ENCODE assay signal across 1 cellular context in the genomic region with DNA sequence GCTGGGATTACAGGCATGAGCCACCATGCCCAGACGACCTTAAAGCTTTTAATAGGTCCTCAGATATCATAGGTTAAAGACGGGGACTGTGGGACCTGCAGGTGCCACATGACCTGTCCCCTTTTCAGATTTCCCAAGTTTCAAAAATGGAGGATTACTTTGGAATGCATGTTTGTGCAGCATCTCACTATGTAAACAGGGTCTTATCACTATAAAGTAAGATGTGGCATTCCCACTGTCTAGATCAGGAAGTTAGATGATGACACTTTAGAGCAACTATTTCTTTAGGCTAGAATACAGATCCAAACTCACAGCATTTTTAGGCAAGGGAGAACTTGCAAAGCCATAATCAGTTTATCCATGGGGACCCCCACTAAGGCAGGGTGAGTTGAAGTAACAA.
TF ChIP-seq lines count a peak whose summit lies in the region.

No MANE protein-coding gene starts in this region.

TF ChIP-seq in K562, 482 proteins besides CTCF, POLR2A, EP300 and RAD21 (continued from another document):
- TF ChIP-seq, protein P1, sequence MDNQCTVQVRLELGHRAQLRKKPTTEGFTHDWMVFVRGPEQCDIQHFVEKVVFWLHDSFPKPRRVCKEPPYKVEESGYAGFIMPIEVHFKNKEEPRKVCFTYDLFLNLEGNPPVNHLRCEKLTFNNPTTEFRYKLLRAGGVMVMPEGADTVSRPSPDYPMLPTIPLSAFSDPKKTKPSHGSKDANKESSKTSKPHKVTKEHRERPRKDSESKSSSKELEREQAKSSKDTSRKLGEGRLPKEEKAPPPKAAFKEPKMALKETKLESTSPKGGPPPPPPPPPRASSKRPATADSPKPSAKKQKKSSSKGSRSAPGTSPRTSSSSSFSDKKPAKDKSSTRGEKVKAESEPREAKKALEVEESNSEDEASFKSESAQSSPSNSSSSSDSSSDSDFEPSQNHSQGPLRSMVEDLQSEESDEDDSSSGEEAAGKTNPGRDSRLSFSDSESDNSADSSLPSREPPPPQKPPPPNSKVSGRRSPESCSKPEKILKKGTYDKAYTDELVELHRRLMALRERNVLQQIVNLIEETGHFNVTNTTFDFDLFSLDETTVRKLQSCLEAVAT (IDR thresholded peaks at IDR 0.05): no peak
- TF ChIP-seq IRF1 (CRISPR knock-in tag; IDR thresholded peaks at IDR 0.05; ENCODE audit: borderline replicate concordance) (no peak), SMAD4 (CRISPR knock-in tag; conservative IDR thresholded peaks at IDR 0.05) (peak; percentile 78), ELK1 (CRISPR knock-in tag; IDR thresholded peaks at IDR 0.05) (no peak), NR2C1 (IDR thresholded peaks at IDR 0.05) (no peak), NR2C1 (tag; IDR thresholded peaks at IDR 0.05) (peak; percentile 19; the same call in 1 of the 2 replicates), HDAC3 (IDR thresholded peaks at IDR 0.05; ENCODE audit: borderline replicate concordance, partially characterized antibody) (no peak), JUND (IDR thresholded peaks at IDR 0.05; ENCODE audit: borderline replicate concordance, low read depth, low read length) (0 out of 2 replicates have a peak, but pooled peaks have one; percentile 10), JUND (tag; IDR thresholded peaks at IDR 0.05; ENCODE audit: borderline replicate concordance, low read depth, low read length) (peak; percentile 26; the same call in 1 of the 3 replicates), SIN3B (IDR thresholded peaks at IDR 0.05; ENCODE audit: low read depth) (no peak), MECOM (CRISPR knock-in tag; IDR thresholded peaks at IDR 0.05) (0 out of 2 replicates have a peak, but pooled peaks have one; percentile 28), HDAC8 (tag; IDR thresholded peaks at IDR 0.05) (0 out of 2 replicates have a peak, but pooled peaks have one; percentile 46), PTTG1 (tag; IDR thresholded peaks at IDR 0.05; ENCODE audit: low read depth) (peak; percentile 45; the same call in 1 of the 2 replicates), SMARCA4 (IDR thresholded peaks at IDR 0.05) (peak; percentile 12; the same call in 1 of the 2 replicates), ZNF830 (CRISPR knock-in tag; IDR thresholded peaks at IDR 0.05) (no peak), DDX20 (tag; IDR thresholded peaks at IDR 0.05; ENCODE audit: low read depth) (peak; percentile 45; the same call in 1 of the 2 replicates), CSDE1 (IDR thresholded peaks at IDR 0.05) (no peak), ZNF274 (IDR thresholded peaks at IDR 0.05; ENCODE audit: borderline replicate concordance, low read depth, low read length) (no peak), ATF7 (IDR thresholded peaks at IDR 0.05) (0 out of 2 replicates have a peak, but pooled peaks have one; percentile 40), PATZ1 (CRISPR knock-in tag; IDR thresholded peaks at IDR 0.05; ENCODE audit: borderline replicate concordance) (no peak)
- TF ChIP-seq, protein P2, sequence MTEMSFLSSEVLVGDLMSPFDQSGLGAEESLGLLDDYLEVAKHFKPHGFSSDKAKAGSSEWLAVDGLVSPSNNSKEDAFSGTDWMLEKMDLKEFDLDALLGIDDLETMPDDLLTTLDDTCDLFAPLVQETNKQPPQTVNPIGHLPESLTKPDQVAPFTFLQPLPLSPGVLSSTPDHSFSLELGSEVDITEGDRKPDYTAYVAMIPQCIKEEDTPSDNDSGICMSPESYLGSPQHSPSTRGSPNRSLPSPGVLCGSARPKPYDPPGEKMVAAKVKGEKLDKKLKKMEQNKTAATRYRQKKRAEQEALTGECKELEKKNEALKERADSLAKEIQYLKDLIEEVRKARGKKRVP (CRISPR knock-in tag; IDR thresholded peaks at IDR 0.05): peak; percentile 85
- TF ChIP-seq, protein P3, sequence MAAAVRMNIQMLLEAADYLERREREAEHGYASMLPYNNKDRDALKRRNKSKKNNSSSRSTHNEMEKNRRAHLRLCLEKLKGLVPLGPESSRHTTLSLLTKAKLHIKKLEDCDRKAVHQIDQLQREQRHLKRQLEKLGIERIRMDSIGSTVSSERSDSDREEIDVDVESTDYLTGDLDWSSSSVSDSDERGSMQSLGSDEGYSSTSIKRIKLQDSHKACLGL (CRISPR knock-in tag; IDR thresholded peaks at IDR 0.05; ENCODE audit: borderline replicate concordance, poor library complexity, severe bottlenecking): no peak
- TF ChIP-seq, protein P4, sequence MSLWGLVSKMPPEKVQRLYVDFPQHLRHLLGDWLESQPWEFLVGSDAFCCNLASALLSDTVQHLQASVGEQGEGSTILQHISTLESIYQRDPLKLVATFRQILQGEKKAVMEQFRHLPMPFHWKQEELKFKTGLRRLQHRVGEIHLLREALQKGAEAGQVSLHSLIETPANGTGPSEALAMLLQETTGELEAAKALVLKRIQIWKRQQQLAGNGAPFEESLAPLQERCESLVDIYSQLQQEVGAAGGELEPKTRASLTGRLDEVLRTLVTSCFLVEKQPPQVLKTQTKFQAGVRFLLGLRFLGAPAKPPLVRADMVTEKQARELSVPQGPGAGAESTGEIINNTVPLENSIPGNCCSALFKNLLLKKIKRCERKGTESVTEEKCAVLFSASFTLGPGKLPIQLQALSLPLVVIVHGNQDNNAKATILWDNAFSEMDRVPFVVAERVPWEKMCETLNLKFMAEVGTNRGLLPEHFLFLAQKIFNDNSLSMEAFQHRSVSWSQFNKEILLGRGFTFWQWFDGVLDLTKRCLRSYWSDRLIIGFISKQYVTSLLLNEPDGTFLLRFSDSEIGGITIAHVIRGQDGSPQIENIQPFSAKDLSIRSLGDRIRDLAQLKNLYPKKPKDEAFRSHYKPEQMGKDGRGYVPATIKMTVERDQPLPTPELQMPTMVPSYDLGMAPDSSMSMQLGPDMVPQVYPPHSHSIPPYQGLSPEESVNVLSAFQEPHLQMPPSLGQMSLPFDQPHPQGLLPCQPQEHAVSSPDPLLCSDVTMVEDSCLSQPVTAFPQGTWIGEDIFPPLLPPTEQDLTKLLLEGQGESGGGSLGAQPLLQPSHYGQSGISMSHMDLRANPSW (CRISPR knock-in tag; IDR thresholded peaks at IDR 0.05): no peak
